Comparison of ENCODE assay signal across 1 cellular context in genomic region chr13:95494082-95494681, GRCh38.
TF ChIP-seq lines count a peak whose summit lies in the region.

No MANE protein-coding gene starts in this region.

TF ChIP-seq in GM23338, 12 proteins besides CTCF, POLR2A, EP300 and RAD21 (continued from another document):
- TF ChIP-seq, protein P1, sequence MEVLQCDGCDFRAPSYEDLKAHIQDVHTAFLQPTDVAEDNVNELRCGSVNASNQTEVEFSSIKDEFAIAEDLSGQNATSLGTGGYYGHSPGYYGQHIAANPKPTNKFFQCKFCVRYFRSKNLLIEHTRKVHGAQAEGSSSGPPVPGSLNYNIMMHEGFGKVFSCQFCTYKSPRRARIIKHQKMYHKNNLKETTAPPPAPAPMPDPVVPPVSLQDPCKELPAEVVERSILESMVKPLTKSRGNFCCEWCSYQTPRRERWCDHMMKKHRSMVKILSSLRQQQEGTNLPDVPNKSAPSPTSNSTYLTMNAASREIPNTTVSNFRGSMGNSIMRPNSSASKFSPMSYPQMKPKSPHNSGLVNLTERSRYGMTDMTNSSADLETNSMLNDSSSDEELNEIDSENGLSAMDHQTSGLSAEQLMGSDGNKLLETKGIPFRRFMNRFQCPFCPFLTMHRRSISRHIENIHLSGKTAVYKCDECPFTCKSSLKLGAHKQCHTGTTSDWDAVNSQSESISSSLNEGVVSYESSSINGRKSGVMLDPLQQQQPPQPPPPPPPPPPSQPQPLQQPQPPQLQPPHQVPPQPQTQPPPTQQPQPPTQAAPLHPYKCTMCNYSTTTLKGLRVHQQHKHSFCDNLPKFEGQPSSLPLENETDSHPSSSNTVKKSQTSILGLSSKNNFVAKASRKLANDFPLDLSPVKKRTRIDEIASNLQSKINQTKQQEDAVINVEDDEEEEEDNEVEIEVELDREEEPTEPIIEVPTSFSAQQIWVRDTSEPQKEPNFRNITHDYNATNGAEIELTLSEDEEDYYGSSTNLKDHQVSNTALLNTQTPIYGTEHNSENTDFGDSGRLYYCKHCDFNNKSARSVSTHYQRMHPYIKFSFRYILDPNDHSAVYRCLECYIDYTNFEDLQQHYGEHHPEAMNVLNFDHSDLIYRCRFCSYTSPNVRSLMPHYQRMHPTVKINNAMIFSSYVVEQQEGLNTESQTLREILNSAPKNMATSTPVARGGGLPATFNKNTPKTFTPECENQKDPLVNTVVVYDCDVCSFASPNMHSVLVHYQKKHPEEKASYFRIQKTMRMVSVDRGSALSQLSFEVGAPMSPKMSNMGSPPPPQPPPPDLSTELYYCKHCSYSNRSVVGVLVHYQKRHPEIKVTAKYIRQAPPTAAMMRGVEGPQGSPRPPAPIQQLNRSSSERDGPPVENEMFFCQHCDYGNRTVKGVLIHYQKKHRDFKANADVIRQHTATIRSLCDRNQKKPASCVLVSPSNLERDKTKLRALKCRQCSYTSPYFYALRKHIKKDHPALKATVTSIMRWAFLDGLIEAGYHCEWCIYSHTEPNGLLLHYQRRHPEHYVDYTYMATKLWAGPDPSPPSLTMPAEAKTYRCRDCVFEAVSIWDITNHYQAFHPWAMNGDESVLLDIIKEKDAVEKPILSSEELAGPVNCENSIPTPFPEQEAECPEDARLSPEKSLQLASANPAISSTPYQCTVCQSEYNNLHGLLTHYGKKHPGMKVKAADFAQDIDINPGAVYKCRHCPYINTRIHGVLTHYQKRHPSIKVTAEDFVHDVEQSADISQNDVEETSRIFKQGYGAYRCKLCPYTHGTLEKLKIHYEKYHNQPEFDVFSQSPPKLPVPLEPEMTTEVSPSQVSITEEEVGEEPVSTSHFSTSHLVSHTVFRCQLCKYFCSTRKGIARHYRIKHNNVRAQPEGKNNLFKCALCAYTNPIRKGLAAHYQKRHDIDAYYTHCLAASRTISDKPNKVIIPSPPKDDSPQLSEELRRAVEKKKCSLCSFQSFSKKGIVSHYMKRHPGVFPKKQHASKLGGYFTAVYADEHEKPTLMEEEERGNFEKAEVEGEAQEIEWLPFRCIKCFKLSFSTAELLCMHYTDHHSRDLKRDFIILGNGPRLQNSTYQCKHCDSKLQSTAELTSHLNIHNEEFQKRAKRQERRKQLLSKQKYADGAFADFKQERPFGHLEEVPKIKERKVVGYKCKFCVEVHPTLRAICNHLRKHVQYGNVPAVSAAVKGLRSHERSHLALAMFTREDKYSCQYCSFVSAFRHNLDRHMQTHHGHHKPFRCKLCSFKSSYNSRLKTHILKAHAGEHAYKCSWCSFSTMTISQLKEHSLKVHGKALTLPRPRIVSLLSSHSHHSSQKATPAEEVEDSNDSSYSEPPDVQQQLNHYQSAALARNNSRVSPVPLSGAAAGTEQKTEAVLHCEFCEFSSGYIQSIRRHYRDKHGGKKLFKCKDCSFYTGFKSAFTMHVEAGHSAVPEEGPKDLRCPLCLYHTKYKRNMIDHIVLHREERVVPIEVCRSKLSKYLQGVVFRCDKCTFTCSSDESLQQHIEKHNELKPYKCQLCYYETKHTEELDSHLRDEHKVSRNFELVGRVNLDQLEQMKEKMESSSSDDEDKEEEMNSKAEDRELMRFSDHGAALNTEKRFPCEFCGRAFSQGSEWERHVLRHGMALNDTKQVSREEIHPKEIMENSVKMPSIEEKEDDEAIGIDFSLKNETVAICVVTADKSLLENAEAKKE (CRISPR knock-in tag; IDR thresholded peaks at IDR 0.05): no peak
- TF ChIP-seq REST (IDR thresholded peaks at IDR 0.05; ENCODE audit: unreplicated experiment) (no peak), JUNB (IDR thresholded peaks at IDR 0.05; ENCODE audit: unreplicated experiment) (no peak), EZH2 (IDR thresholded peaks at IDR 0.05; ENCODE audit: low read depth, unreplicated experiment) (no peak), NANOG (IDR thresholded peaks at IDR 0.05; ENCODE audit: borderline replicate concordance) (no peak), ZNF114 (CRISPR knock-in tag; IDR thresholded peaks at IDR 0.05) (no peak), EZH2phosphoT487 (IDR thresholded peaks at IDR 0.05; ENCODE audit: unreplicated experiment) (no peak), CREB1 (CRISPR knock-in tag; IDR thresholded peaks at IDR 0.05; ENCODE audit: low read depth) (no peak), STAT1 (IDR thresholded peaks at IDR 0.05; ENCODE audit: unreplicated experiment) (no peak)
TF ChIP-seq in GM23338: peak in this region for 0.
